Comparison of ENCODE assay signal across 1 cellular context in the genomic region with DNA sequence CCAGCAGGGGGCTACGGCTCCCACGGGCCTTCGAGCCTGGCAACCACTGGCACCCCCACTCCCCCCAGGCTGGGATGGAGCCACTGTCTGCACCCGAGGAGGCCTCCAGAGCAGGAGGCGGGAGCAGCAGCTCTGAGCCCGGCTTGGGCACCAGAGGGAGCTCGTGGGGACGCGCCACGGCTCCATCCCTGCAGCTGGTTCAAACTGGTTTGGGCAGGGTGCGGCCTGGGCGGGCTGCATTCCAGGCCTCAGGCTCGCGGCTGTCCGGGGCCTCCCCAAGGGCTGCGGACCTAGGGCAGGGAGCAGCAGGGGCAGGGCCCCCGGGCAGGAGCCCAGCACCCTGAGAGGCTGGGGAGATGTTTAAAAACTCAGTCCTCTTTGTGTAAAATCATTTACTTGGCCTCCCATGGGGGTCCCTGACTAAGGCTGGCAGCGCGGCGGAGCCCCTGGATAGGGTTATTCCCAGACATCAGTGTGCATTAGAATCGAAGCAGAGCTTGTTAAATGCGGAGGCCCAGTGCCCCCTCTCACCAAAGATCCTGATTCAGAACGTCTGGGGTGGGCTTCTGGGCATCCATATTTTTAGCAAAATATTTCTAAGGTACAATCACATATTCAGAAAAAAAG.
A peak's percentile ranks its signal among the peaks of the same experiment; 100 is the strongest.
TF ChIP-seq lines count a peak whose summit lies in the region.

No MANE protein-coding gene starts in this region.

TF ChIP-seq in SK-N-SH treated with all-trans-retinoic acid at 6 μM for 48 hours, 23 proteins besides CTCF, POLR2A, EP300 and RAD21 (continued from another document):
- TF ChIP-seq, protein P1, sequence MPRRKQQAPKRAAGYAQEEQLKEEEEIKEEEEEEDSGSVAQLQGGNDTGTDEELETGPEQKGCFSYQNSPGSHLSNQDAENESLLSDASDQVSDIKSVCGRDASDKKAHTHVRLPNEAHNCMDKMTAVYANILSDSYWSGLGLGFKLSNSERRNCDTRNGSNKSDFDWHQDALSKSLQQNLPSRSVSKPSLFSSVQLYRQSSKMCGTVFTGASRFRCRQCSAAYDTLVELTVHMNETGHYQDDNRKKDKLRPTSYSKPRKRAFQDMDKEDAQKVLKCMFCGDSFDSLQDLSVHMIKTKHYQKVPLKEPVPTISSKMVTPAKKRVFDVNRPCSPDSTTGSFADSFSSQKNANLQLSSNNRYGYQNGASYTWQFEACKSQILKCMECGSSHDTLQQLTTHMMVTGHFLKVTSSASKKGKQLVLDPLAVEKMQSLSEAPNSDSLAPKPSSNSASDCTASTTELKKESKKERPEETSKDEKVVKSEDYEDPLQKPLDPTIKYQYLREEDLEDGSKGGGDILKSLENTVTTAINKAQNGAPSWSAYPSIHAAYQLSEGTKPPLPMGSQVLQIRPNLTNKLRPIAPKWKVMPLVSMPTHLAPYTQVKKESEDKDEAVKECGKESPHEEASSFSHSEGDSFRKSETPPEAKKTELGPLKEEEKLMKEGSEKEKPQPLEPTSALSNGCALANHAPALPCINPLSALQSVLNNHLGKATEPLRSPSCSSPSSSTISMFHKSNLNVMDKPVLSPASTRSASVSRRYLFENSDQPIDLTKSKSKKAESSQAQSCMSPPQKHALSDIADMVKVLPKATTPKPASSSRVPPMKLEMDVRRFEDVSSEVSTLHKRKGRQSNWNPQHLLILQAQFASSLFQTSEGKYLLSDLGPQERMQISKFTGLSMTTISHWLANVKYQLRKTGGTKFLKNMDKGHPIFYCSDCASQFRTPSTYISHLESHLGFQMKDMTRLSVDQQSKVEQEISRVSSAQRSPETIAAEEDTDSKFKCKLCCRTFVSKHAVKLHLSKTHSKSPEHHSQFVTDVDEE (CRISPR knock-in tag; IDR thresholded peaks at IDR 0.05): peak; percentile 79
- TF ChIP-seq ZFP3 (CRISPR knock-in tag; IDR thresholded peaks at IDR 0.05): peak; percentile 86
- no peak for TF ChIP-seq ARNTL (CRISPR knock-in tag; IDR thresholded peaks at IDR 0.05; ENCODE audit: borderline replicate concordance, low read depth)
- 0 out of 2 replicates have a peak, but pooled peaks have one; percentile 4 for TF ChIP-seq ZFP30 (CRISPR knock-in tag; IDR thresholded peaks at IDR 0.05)
- 0 out of 2 replicates have a peak, but pooled peaks have one; percentile 17 for TF ChIP-seq ZNF8 (CRISPR knock-in tag; IDR thresholded peaks at IDR 0.05)
- TF ChIP-seq BACH2 (CRISPR knock-in tag; IDR thresholded peaks at IDR 0.05; ENCODE audit: borderline replicate concordance): 0 out of 2 replicates have a peak, but pooled peaks have one; percentile 45
- peak; percentile 82; the same call in 1 of the 2 replicates for TF ChIP-seq GLIS3 (CRISPR knock-in tag; IDR thresholded peaks at IDR 0.05)
- 0 out of 2 replicates have a peak, but pooled peaks have one; percentile 45 for TF ChIP-seq ZNF565 (CRISPR knock-in tag; conservative IDR thresholded peaks at IDR 0.05; ENCODE audit: low read depth)
- TF ChIP-seq PPARA (CRISPR knock-in tag; IDR thresholded peaks at IDR 0.05; ENCODE audit: borderline replicate concordance): peak; percentile 26; the same call in 1 of the 2 replicates
